Comparison of ENCODE assay signal across 29 cellular contexts in the genomic region with DNA sequence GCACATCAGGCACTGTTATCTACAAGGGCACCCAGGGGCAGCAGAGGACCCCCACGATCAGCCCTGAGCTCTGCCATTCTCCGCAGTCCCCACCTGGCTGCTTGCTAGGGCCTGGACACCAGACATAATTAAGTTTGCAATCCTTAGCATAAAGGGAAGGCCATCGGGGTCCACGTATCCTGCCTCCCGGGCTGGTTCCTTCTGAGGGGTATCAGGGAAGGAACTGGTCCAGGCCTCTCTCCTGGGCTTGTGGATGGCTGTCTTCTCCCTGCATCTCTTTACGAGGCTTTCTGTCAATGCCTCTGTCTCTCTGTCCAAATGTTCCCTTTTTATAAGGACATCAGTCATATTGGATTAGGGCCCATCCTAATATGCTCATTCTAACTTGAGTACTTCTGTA.
"Had no signal": no experiment of that assay in that cellular context is flagged by ENCODE, and none has a peak within 500 bp of the region (broad histone marks: within the 10 kb centered on the region; RNA-seq: fewer than 3 reads in every experiment).

No MANE protein-coding gene starts in this region.

- H3K79me2 ChIP-seq: hepatocyte had no signal

- H3K4me2 ChIP-seq: hepatocyte had no signal

- H3K27me3 ChIP-seq: hepatocyte, ovary, right atrium auricular region, right lobe of liver, testis, thyroid gland, transverse colon, uterus had no signal

- H3K36me3 ChIP-seq: left ventricle myocardium inferior, neutrophil, ovary, right atrium auricular region, right lobe of liver, stomach, thyroid gland, transverse colon, upper lobe of right lung, uterus had no signal

- H3K4me1 ChIP-seq: left ventricle myocardium inferior, right atrium auricular region, right lobe of liver, stomach, testis, thyroid gland, transverse colon, upper lobe of right lung, uterus had no signal

- H3K36me3 Mint-ChIP-seq: naive thymus-derived CD8-positive, alpha-beta T cell; stimulated activated naive B cell treated with anti-CD40 and anti-IgM and Interleukin-4, amounts not matched to agents 10 μg/mL and 1 μg/mL and 100 μg/mL, for 72 hours had no signal

- H3K4me3 ChIP-seq: hepatocyte, left ventricle myocardium inferior, lung, mucosa of descending colon, ovary, right atrium auricular region, right lobe of liver, skin epidermis, stomach, testis, thyroid gland, transverse colon, upper lobe of right lung, uterus had no signal

- DNase-seq: islet precursor cell; left ventricle myocardium inferior; mesendoderm; midbrain; mucosa of descending colon; naive thymus-derived CD8-positive, alpha-beta T cell; occipital lobe; ovary; right lobe of liver; stimulated activated CD4-positive, alpha-beta T cell treated with anti-CD3 and anti-CD28 coated beads, Interleukin-12 subunit alpha, Interleukin-12 subunit beta, amount 100 ng/mL, for 4 hours; stimulated activated CD4-positive, alpha-beta T cell treated with anti-CD3 and anti-CD28 coated beads, Interleukin-15, amount 100 ng/mL, for 24 hours; stimulated activated CD4-positive, alpha-beta T cell treated with anti-CD3 and anti-CD28 coated beads, Interleukin-2, amount 100 ng/mL, for 24 hours; stimulated activated CD4-positive, alpha-beta T cell treated with anti-CD3 and anti-CD28 coated beads, Interleukin-4, amount 100 ng/mL, for 1 hour; stimulated activated naive B cell treated with anti-CD40 and anti-IgM and Interleukin-4, amounts not matched to agents 10 μg/mL and 1 μg/mL and 100 μg/mL, for 72 hours; stimulated activated naive CD8-positive, alpha-beta T cell treated with anti-CD3 and anti-CD28 coated beads, Interleukin-15, Interleukin-2, amounts not matched to agents 100 U/mL and 50 U/mL, for 24 hours; stomach; testis; thyroid gland; transverse colon; upper lobe of right lung; uterus had no signal

- H3K27ac ChIP-seq: hepatocyte, left ventricle myocardium inferior, neutrophil, ovary, right atrium auricular region, right lobe of liver, skin epidermis, stomach, testis, thyroid gland, transverse colon, upper lobe of right lung, uterus had no signal

- H3K27ac Mint-ChIP-seq: naive thymus-derived CD8-positive, alpha-beta T cell; nephron; progenitor cell of endocrine pancreas; stimulated activated naive B cell treated with anti-CD40 and anti-IgM and Interleukin-4, amounts not matched to agents 10 μg/mL and 1 μg/mL and 100 μg/mL, for 72 hours had no signal

- H3K4me3 Mint-ChIP-seq: naive thymus-derived CD8-positive, alpha-beta T cell; nephron; neural crest cell; stimulated activated naive B cell treated with anti-CD40 and anti-IgM and Interleukin-4, amounts not matched to agents 10 μg/mL and 1 μg/mL and 100 μg/mL, for 72 hours had no signal

- H2AFZ ChIP-seq: hepatocyte had no signal

- H3K4me1 Mint-ChIP-seq: naive thymus-derived CD8-positive, alpha-beta T cell; nephron; neural crest cell; stimulated activated naive B cell treated with anti-CD40 and anti-IgM and Interleukin-4, amounts not matched to agents 10 μg/mL and 1 μg/mL and 100 μg/mL, for 72 hours had no signal

- H3K9me3 ChIP-seq: left ventricle myocardium inferior, mucosa of descending colon, neutrophil, ovary, right atrium auricular region, right lobe of liver, stomach, testis, thyroid gland, transverse colon, upper lobe of right lung, uterus had no signal

- ATAC-seq: mucosa of descending colon; naive thymus-derived CD8-positive, alpha-beta T cell; right lobe of liver; stimulated activated naive B cell treated with anti-CD40 and anti-IgM and Interleukin-4, amounts not matched to agents 10 μg/mL and 1 μg/mL and 100 μg/mL, for 72 hours; stimulated activated naive CD8-positive, alpha-beta T cell treated with anti-CD3 and anti-CD28 coated beads, Interleukin-15, Interleukin-2, amounts not matched to agents 100 U/mL and 50 U/mL, for 24 hours; upper lobe of right lung had no signal
